ENCODE assay signal across 20 cellular contexts in genomic region chr11:68652683-68653156, GRCh38. TPM values are rescaled to one million over a fixed set of nuclear protein-coding genes. Genes with fewer than 3 reads are reported as not detected.
DNase-seq lines count a peak whose midpoint lies in the region; ATAC-seq and TF ChIP-seq lines count a peak whose summit lies in the region.
"Had no signal": no experiment of that assay in that cellular context is flagged by ENCODE, and none has a peak within 500 bp of the region (broad histone marks: within the 10 kb centered on the region; RNA-seq: fewer than 3 reads in every experiment).

No MANE protein-coding gene starts in this region.

- H3K9ac ChIP-seq in Karpas-422 (ENCODE audit: low read length), result no peak overlapping the region; the same call in 1 of the 2 replicates

- no peak overlapping the region for H3K4me3 Mint-ChIP-seq in neural crest cell
- H3K4me3 Mint-ChIP-seq: B cell; CD4-positive, alpha-beta memory T cell had no signal

- CTCF ChIA-PET in GM10248 (lab: Yijun Ruan, JAX), result no interaction called here

- H3K36me3 Mint-ChIP-seq in neural crest cell (ENCODE audit: low read depth), result no peaks in the 10 kb centered on the region
- H3K36me3 Mint-ChIP-seq: CD4-positive, alpha-beta memory T cell had no signal

- 0 out of 2 replicates have a peak overlapping the region, but pooled peaks have one; percentile 14 for H2AFZ ChIP-seq in Karpas-422 (ENCODE audit: low read length)

- H3K9me3 Mint-ChIP-seq in neural crest cell, result no peaks in the 10 kb centered on the region

- in situ Hi-C loops in HAP-1 (cut with MboI; ENCODE audit: low sequenced_read_pairs), result no loop called here

- peaks cover 6% of the 10 kb centered on the region; the same call in 1 of the 2 replicates for H4K20me1 ChIP-seq in Karpas-422 (ENCODE audit: insufficient read depth, low read depth, low read length)

- H3K27me3 Mint-ChIP-seq in neural crest cell (ENCODE audit: low read depth), result no peaks in the 10 kb centered on the region

- H3K4me1 ChIP-seq in Karpas-422 (ENCODE audit: low read length) (peaks cover 13% of the 10 kb centered on the region), HAP-1 (0 out of 2 replicates have a peak, but pooled peaks cover 2% of the 10 kb centered on the region)

- H3K4me2 ChIP-seq in Karpas-422 (ENCODE audit: low read depth, low read length, poor library complexity, severe bottlenecking), result peak overlapping the region; percentile 44

- ATAC-seq in HG03520 (IDR thresholded peaks at IDR 0.05; ENCODE audit: unreplicated experiment) (no peak), GM19397 (IDR thresholded peaks at IDR 0.05; ENCODE audit: unreplicated experiment) (no peak)
- ATAC-seq: SK-N-SH treated with all-trans-retinoic acid at 6 μM for 48 hours had no signal

- H3K9me2 ChIP-seq in Karpas-422 (replicated peaks; ENCODE audit: insufficient read depth, low read length), result no peaks in the 10 kb centered on the region

- DNase-seq in GM10248 (ENCODE audit: extremely low spot score) (peak; percentile 45), Karpas-422 (peak; percentile 74), neural crest cell (ENCODE audit: low read depth, low spot score) (no peak), HAP-1 (ENCODE audit: low spot score in 2 of 2) (no peak)
- DNase-seq: Calu3; CD4-positive, alpha-beta memory T cell; DMS53; KG1; MG63; NCI-H1417; NCI-H187 treated with DMSO at 0.1 percent for 48 hours; NCI-H748 treated with DMSO at 0.1 percent for 48 hours; SHP77 treated with DMSO at 0.1 percent for 48 hours; T-helper 1 cell had no signal

- H3K4me1 Mint-ChIP-seq in neural crest cell, result peaks cover 10% of the 10 kb centered on the region
- H3K4me1 Mint-ChIP-seq: CD4-positive, alpha-beta memory T cell had no signal

- H3K4me3 ChIP-seq in Karpas-422 (ENCODE audit: low read length) (no peak overlapping the region), HAP-1 (no peak overlapping the region)
- H3K4me3 ChIP-seq: MG63 had no signal

- TF ChIP-seq CTCF in GM10248 (IDR thresholded peaks at IDR 0.05; ENCODE audit: control extremely low read depth, extremely low read depth, low read depth, missing control alignments) (no peak), VCaP (conservative IDR thresholded peaks at IDR 0.05) (no peak), neural crest cell (conservative IDR thresholded peaks at IDR 0.05) (no peak)

- H3K79me2 ChIP-seq in Karpas-422 (ENCODE audit: low read length), result no peaks in the 10 kb centered on the region

- H3K27me3 ChIP-seq in Karpas-422 (ENCODE audit: low read length) (no peaks in the 10 kb centered on the region; the same call in 1 of the 2 replicates), HAP-1 (ENCODE audit: low read depth) (no peaks in the 10 kb centered on the region)

- peak overlapping the region; percentile 67 for H3K27ac Mint-ChIP-seq in neural crest cell (ENCODE audit: unreplicated experiment)
- H3K27ac Mint-ChIP-seq: B cell; CD4-positive, alpha-beta memory T cell had no signal

- H3K9me3 ChIP-seq in Karpas-422 (ENCODE audit: low read length) (no peaks in the 10 kb centered on the region), HAP-1 (no peaks in the 10 kb centered on the region)
- H3K9me3 ChIP-seq: MG63 had no signal

- no peaks in the 10 kb centered on the region for H3K36me3 ChIP-seq in Karpas-422 (ENCODE audit: insufficient read depth, low read length)
- no peaks in the 10 kb centered on the region for H3K36me3 ChIP-seq in HAP-1 (replicated peaks)
- H3K36me3 ChIP-seq: MG63 had no signal

- POLR2A ChIA-PET in GM10248 (lab: Yijun Ruan, JAX), result no interaction called here

- H3K27ac ChIP-seq in Karpas-422 (ENCODE audit: low read length), result no peak overlapping the region
- peak overlapping the region; percentile 59; the same call in 1 of the 2 replicates for H3K27ac ChIP-seq in VCaP

RNA-seq across cellular contexts. Expression of gene GAL, which starts 31.6 kb away (rescaled TPM):
- not detected in 2 replicates for total RNA-seq in Karpas-422 (2014; rRNA removed; shearing (Covaris generic); ENCODE audit: low replicate concordance)
- 1.1 and 1.8 TPM in 2 replicates for total RNA-seq in neural crest cell
- total RNA-seq: B cell; CD4-positive, alpha-beta memory T cell; HepG2 had no signal

Comparison
In these comparisons a context has a peak if more than half of its experiments do, and no peak if none do; other contexts are left out.
1. DNase-seq: peak in GM10248 (single experiment) and Karpas-422 (single experiment); none in neural crest cell (single experiment) and HAP-1 (0 of 2).